9 cellular contexts compared by ENCODE assay signal in the genomic region with DNA sequence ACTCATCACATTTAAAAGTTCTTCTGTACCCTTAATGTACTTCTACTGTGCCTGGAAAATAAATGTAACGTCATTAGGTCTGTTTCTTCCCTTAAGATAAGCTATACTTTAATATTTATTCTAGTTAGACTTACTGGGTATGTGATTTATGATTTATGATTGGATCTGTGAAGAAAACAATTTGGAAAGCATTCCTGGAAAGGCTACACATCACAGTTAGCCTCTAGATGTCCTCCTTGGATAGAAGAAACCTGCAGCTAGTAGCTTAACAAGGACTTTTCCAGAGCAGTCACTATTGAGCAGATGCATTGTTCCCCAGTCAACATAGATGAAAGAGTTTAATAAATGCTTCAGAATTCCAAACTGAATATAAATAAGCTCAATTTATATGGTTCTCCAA. TPM values are rescaled to one million over a fixed set of nuclear protein-coding genes. Genes with fewer than 3 reads are reported as not detected.
DNase-seq lines count a peak whose midpoint lies in the region; ATAC-seq and TF ChIP-seq lines count a peak whose summit lies in the region.
"Had no signal": no experiment of that assay in that cellular context is flagged by ENCODE, and none has a peak within 500 bp of the region (broad histone marks: within the 10 kb centered on the region; RNA-seq: fewer than 3 reads in every experiment).

No MANE protein-coding gene starts in this region.

- no peak overlapping the region for H3K4me3 ChIP-seq in lower lobe of right lung

- no peak overlapping the region for H3K4me3 Mint-ChIP-seq in brain
- H3K4me3 Mint-ChIP-seq in stimulated activated naive CD8-positive, alpha-beta T cell treated with anti-CD3 and anti-CD28 coated beads, Interleukin-15, amount 100 ng/mL, for 72 hours, result no peak overlapping the region
- no peak overlapping the region for H3K4me3 Mint-ChIP-seq in activated CD4-positive, alpha-beta T cell treated with anti-CD3 and anti-CD28 coated beads, Interleukin-2, amount 10 ng/mL, durations not matched to agents 7 days and 5 days

- H3K27me3 Mint-ChIP-seq in brain, result no peaks in the 10 kb centered on the region
- H3K27me3 Mint-ChIP-seq in stimulated activated naive CD8-positive, alpha-beta T cell treated with anti-CD3 and anti-CD28 coated beads, Interleukin-15, amount 100 ng/mL, for 72 hours, result no peaks in the 10 kb centered on the region
- no peaks in the 10 kb centered on the region for H3K27me3 Mint-ChIP-seq in activated CD4-positive, alpha-beta T cell treated with anti-CD3 and anti-CD28 coated beads, Interleukin-2, amount 10 ng/mL, durations not matched to agents 7 days and 5 days

- DNase-seq in Caki2 (ENCODE audit: low read depth) (peak; percentile 23), LHCN-M2 (ENCODE audit: low read depth) (peak; percentile 49), lower lobe of right lung (no peak)
- DNase-seq in stimulated activated naive CD8-positive, alpha-beta T cell treated with anti-CD3 and anti-CD28 coated beads, Interleukin-15, amount 100 ng/mL, for 72 hours, result no peak
- no peak for DNase-seq in activated CD4-positive, alpha-beta T cell treated with anti-CD3 and anti-CD28 coated beads, Interleukin-2, amount 10 ng/mL, durations not matched to agents 7 days and 5 days
- DNase-seq: stimulated activated CD4-positive, alpha-beta T cell treated with anti-CD3 and anti-CD28 coated beads, Interleukin-4, amount 100 ng/mL, for 4 hours had no signal

- no peaks in the 10 kb centered on the region for H3K9me3 Mint-ChIP-seq in brain
- H3K9me3 Mint-ChIP-seq in stimulated activated naive CD8-positive, alpha-beta T cell treated with anti-CD3 and anti-CD28 coated beads, Interleukin-15, amount 100 ng/mL, for 72 hours, result no peaks in the 10 kb centered on the region
- H3K9me3 Mint-ChIP-seq in activated CD4-positive, alpha-beta T cell treated with anti-CD3 and anti-CD28 coated beads, Interleukin-2, amount 10 ng/mL, durations not matched to agents 7 days and 5 days, result no peaks in the 10 kb centered on the region

- H3K27ac Mint-ChIP-seq in brain, result no peak overlapping the region
- peak overlapping the region in 1 of 2 donors; percentile 13 for H3K27ac Mint-ChIP-seq in stimulated activated naive CD8-positive, alpha-beta T cell treated with anti-CD3 and anti-CD28 coated beads, Interleukin-15, amount 100 ng/mL, for 72 hours
- H3K27ac Mint-ChIP-seq in activated CD4-positive, alpha-beta T cell treated with anti-CD3 and anti-CD28 coated beads, Interleukin-2, amount 10 ng/mL, durations not matched to agents 7 days and 5 days, result no peak overlapping the region

- ATAC-seq in lower lobe of right lung, result peak in 1 of 2 donors; percentile 83
- ATAC-seq in stimulated activated naive CD8-positive, alpha-beta T cell treated with anti-CD3 and anti-CD28 coated beads, Interleukin-15, amount 100 ng/mL, for 72 hours, result no peak
- no peak for ATAC-seq in HG02798 (IDR thresholded peaks at IDR 0.05; ENCODE audit: poor library complexity, unreplicated experiment)
- no peak for ATAC-seq in GM18511 (IDR thresholded peaks at IDR 0.05; ENCODE audit: unreplicated experiment)

- H3K4me1 ChIP-seq in lower lobe of right lung, result no peaks in the 10 kb centered on the region

- H3K27ac ChIP-seq in lower lobe of right lung, result no peak overlapping the region

- H3K27me3 ChIP-seq in lower lobe of right lung (ENCODE audit: low read depth), result no peaks in the 10 kb centered on the region

- no peaks in the 10 kb centered on the region for H3K4me1 Mint-ChIP-seq in brain
- no peaks in the 10 kb centered on the region for H3K4me1 Mint-ChIP-seq in stimulated activated naive CD8-positive, alpha-beta T cell treated with anti-CD3 and anti-CD28 coated beads, Interleukin-15, amount 100 ng/mL, for 72 hours
- H3K4me1 Mint-ChIP-seq in activated CD4-positive, alpha-beta T cell treated with anti-CD3 and anti-CD28 coated beads, Interleukin-2, amount 10 ng/mL, durations not matched to agents 7 days and 5 days, result no peaks in the 10 kb centered on the region

- in situ Hi-C loops in Caki2 (cut with HindIII; ENCODE audit: low pct_unique_long_range_greater_than_20kb, low sequenced_read_pairs), result no loop called here

- H3K36me3 Mint-ChIP-seq in brain, result no peaks in the 10 kb centered on the region
- no peaks in the 10 kb centered on the region for H3K36me3 Mint-ChIP-seq in activated CD4-positive, alpha-beta T cell treated with anti-CD3 and anti-CD28 coated beads, Interleukin-2, amount 10 ng/mL, durations not matched to agents 7 days and 5 days (ENCODE audit: low read depth)

- POLR2A ChIA-PET in activated CD4-positive, alpha-beta T cell treated with anti-CD3 and anti-CD28 coated beads, Interleukin-2, amount 10 ng/mL, durations not matched to agents 7 days and 5 days (lab: Charles Lee), result no interaction called here

- no peaks in the 10 kb centered on the region for H3K9me3 ChIP-seq in lower lobe of right lung

- CTCF ChIA-PET in activated CD4-positive, alpha-beta T cell treated with anti-CD3 and anti-CD28 coated beads, Interleukin-2, amount 10 ng/mL, durations not matched to agents 7 days and 5 days (lab: Charles Lee), result interaction anchor here (0.8 kb wide), 1 partner anchor 33 kb away, joined by 3 read pairs; no protein-coding TSS in a partner anchor

- peak; percentile 35 to 36 for TF ChIP-seq CTCF in brain (conservative IDR thresholded peaks at IDR 0.05)
- TF ChIP-seq CTCF in lower lobe of right lung (IDR thresholded peaks at IDR 0.05), result peak; percentile 43

- intact Hi-C loops in lower lobe of right lung (cut with DNase I), result no loop called here

- no peaks in the 10 kb centered on the region for H3K36me3 ChIP-seq in lower lobe of right lung

RNA-seq across cellular contexts. Expression of a gene that starts 22.2 kb away (rescaled TPM):
- total RNA-seq in Caki2 (2014; rRNA removed; shearing (Covaris generic); ENCODE audit: low replicate concordance), result 7.1 and 9.4 TPM in 2 replicates
- total RNA-seq in LHCN-M2 (2014; rRNA removed) (38.0 and 61.8 TPM in 2 replicates), lower lobe of right lung (27.0 TPM)
- 36.1 TPM for polyA plus RNA-seq in LHCN-M2 (2012)
- polyA plus RNA-seq in brain (ENCODE audit: insufficient read depth, low read depth, low replicate concordance), result 6.2 TPM
- 1 to 10 TPM; 7.5 to 8.2 TPM for total RNA-seq in activated CD4-positive, alpha-beta T cell treated with anti-CD3 and anti-CD28 coated beads, Interleukin-2, amount 10 ng/mL, durations not matched to agents 7 days and 5 days

RNA-seq across cellular contexts. Expression of a gene that starts 41.9 kb away (rescaled TPM):
- 16.2 and 17.5 TPM in 2 replicates for total RNA-seq in Caki2 (2014; rRNA removed; shearing (Covaris generic); ENCODE audit: low replicate concordance)
- total RNA-seq in LHCN-M2 (2014; rRNA removed), result 39.8 and 42.8 TPM in 2 replicates
- polyA plus RNA-seq in LHCN-M2 (2012), result 26.3 TPM
- 7.9 TPM for polyA plus RNA-seq in brain (ENCODE audit: insufficient read depth, low read depth, low replicate concordance)
- 104 TPM for total RNA-seq in lower lobe of right lung
- 10 to 100 TPM; 62.3 to 68.9 TPM for total RNA-seq in activated CD4-positive, alpha-beta T cell treated with anti-CD3 and anti-CD28 coated beads, Interleukin-2, amount 10 ng/mL, durations not matched to agents 7 days and 5 days

Comparison
In these comparisons a context has a peak if more than half of its experiments do, and no peak if none do; other contexts are left out.
1. DNase-seq: peak in Caki2 (single experiment) and LHCN-M2 (single experiment); none in lower lobe of right lung (single experiment), stimulated activated naive CD8-positive, alpha-beta T cell treated with anti-CD3 and anti-CD28 coated beads, Interleukin-15, amount 100 ng/mL, for 72 hours (0 of 2) and activated CD4-positive, alpha-beta T cell treated with anti-CD3 and anti-CD28 coated beads, Interleukin-2, amount 10 ng/mL, durations not matched to agents 7 days and 5 days (single experiment).